Comparison of ENCODE assay signal across 19 cellular contexts in genomic region chr3:48687220-48687678, GRCh38. TPM values are rescaled to one million over a fixed set of nuclear protein-coding genes. Genes with fewer than 3 reads are reported as not detected.
A peak's percentile ranks its signal among the peaks of the same experiment; 100 is the strongest.
DNase-seq lines count a peak whose midpoint lies in the region; ATAC-seq, FAIRE-seq and TF ChIP-seq lines count a peak whose summit lies in the region.
"Had no signal": no experiment of that assay in that cellular context is flagged by ENCODE, and none has a peak within 500 bp of the region (broad histone marks: within the 10 kb centered on the region; RNA-seq: fewer than 3 reads in every experiment).

No MANE protein-coding gene starts in this region.

- H3K4me3 ChIP-seq in gastroesophageal sphincter (no peak overlapping the region), thoracic aorta (no peak overlapping the region)
- H3K4me3 ChIP-seq: A549, body of pancreas, pancreas had no signal

- H3K4me1 ChIP-seq in gastroesophageal sphincter (peaks cover 0 to 59% (median 22%) of the 10 kb centered on the region in 3 donors), thoracic aorta (ENCODE audit: control insufficient read depth in 1 of 2, low read depth in 2 of 2) (peaks cover 21 to 39% of the 10 kb centered on the region in 2 donors)

- 0 to 13% methylated on average over 1 of the region's 3 CpGs for WGBS in gastroesophageal sphincter (ENCODE audit: low coverage in 1 of 2), 2 donors

- DNase-seq in activated CD8-positive, alpha-beta memory T cell treated with anti-CD3 and anti-CD28 coated beads, Interleukin-2, amount 10 ng/mL, durations not matched to agents 7 days and 5 days = no peak
- DNase-seq in activated CD8-positive, alpha-beta memory T cell treated with anti-CD3 and anti-CD28 coated beads, Interleukin-2, amount 50 U/mL, for 4 hours = no peak
- DNase-seq in RWPE1 (ENCODE audit: low spot score) = no peak
- no peak for DNase-seq in thoracic aorta (ENCODE audit: low spot score)
- no peak for DNase-seq in activated gamma-delta T cell (lab: John Stamatoyannopoulos, UW)
- no peak for DNase-seq in CD1c-positive myeloid dendritic cell (ENCODE audit: extremely low spot score)
- no peak for DNase-seq in HTR-8/SVneo (ENCODE audit: insufficient read length, low spot score)
- DNase-seq: activated CD4-positive, alpha-beta memory T cell treated with anti-CD3 and anti-CD28 coated beads for 36 hours; activated T-cell treated with anti-CD3 and anti-CD28 coated beads, Interleukin-2, amount 50 U/mL, for 48 hours; body of pancreas; CD4-positive, CD25-positive, alpha-beta regulatory T cell; MV-4-11; NCI-H1930; pancreas; stimulated activated CD4-positive, alpha-beta T cell treated with anti-CD3 and anti-CD28 coated beads, Interleukin-4, amount 100 ng/mL, for 1 hour; SW 1271 had no signal

- H3K27me3 ChIP-seq in gastroesophageal sphincter (no peaks in the 10 kb centered on the region), thoracic aorta (replicated peaks; ENCODE audit: insufficient read depth) (no peaks in the 10 kb centered on the region)
- H3K27me3 ChIP-seq: body of pancreas, pancreas had no signal

- H3K27ac Mint-ChIP-seq in activated CD8-positive, alpha-beta memory T cell treated with anti-CD3 and anti-CD28 coated beads, Interleukin-2, amount 10 ng/mL, durations not matched to agents 7 days and 5 days = peak overlapping the region; percentile 8
- H3K27ac Mint-ChIP-seq: activated CD4-positive, alpha-beta memory T cell treated with anti-CD3 and anti-CD28 coated beads for 36 hours had no signal

- POLR2A ChIA-PET in RWPE1 (lab: Yijun Ruan, JAX; ENCODE audit: low non-redundant PET) = no interaction called here

- TF ChIP-seq POLR2A in gastroesophageal sphincter (IDR thresholded peaks at IDR 0.05) = no peak

- H3K4me1 Mint-ChIP-seq in activated CD8-positive, alpha-beta memory T cell treated with anti-CD3 and anti-CD28 coated beads, Interleukin-2, amount 10 ng/mL, durations not matched to agents 7 days and 5 days = peaks cover 24% of the 10 kb centered on the region

- peak overlapping the region; percentile 85 for H3K27ac ChIP-seq in RWPE1
- H3K27ac ChIP-seq in gastroesophageal sphincter = peak overlapping the region in 3 of 4 donors; percentile 35 to 86 (median 66)
- H3K27ac ChIP-seq in thoracic aorta = peak overlapping the region; percentile 41 to 45
- H3K27ac ChIP-seq: A549, body of pancreas, pancreas had no signal

- H3K9me3 ChIP-seq in gastroesophageal sphincter (no peaks in the 10 kb centered on the region), thoracic aorta (no peaks in the 10 kb centered on the region)
- H3K9me3 ChIP-seq: A549, body of pancreas, pancreas had no signal

- no peaks in the 10 kb centered on the region for H3K9me3 Mint-ChIP-seq in activated CD8-positive, alpha-beta memory T cell treated with anti-CD3 and anti-CD28 coated beads, Interleukin-2, amount 10 ng/mL, durations not matched to agents 7 days and 5 days (ENCODE audit: low read depth)
- H3K9me3 Mint-ChIP-seq: activated CD4-positive, alpha-beta memory T cell treated with anti-CD3 and anti-CD28 coated beads for 36 hours; activated naive CD4-positive, alpha-beta T cell treated with anti-CD3 and anti-CD28 coated beads, Interleukin-2, amount 50 U/mL, for 72 hours; CD4-positive, CD25-positive, alpha-beta regulatory T cell had no signal

- H3K36me3 ChIP-seq in gastroesophageal sphincter = peaks cover 0 to 57% of the 10 kb centered on the region in 2 donors
- H3K36me3 ChIP-seq in thoracic aorta = peaks cover 38% of the 10 kb centered on the region

- CTCF ChIA-PET in activated CD8-positive, alpha-beta memory T cell treated with anti-CD3 and anti-CD28 coated beads, Interleukin-2, amount 10 ng/mL, durations not matched to agents 7 days and 5 days (lab: Charles Lee) = interaction anchor here (1.0 to 2.0 kb wide), 8 partner anchors 19 to 406 kb away, joined by 4 to 14 read pairs (median 6); partner anchors contain the start of genes CELSR3, QRICH1 and UQCRC1
- CTCF ChIA-PET in RWPE1 (lab: Yijun Ruan, JAX) = no interaction called here

- no peak for ATAC-seq in activated CD8-positive, alpha-beta memory T cell treated with anti-CD3 and anti-CD28 coated beads, Interleukin-2, amount 10 ng/mL, durations not matched to agents 7 days and 5 days
- ATAC-seq in gastroesophageal sphincter = no peak
- ATAC-seq in thoracic aorta (ENCODE audit: insufficient number of reproducible peaks, low FRiP score, low read depth) = no peak
- ATAC-seq: activated naive CD4-positive, alpha-beta T cell treated with anti-CD3 and anti-CD28 coated beads, Interleukin-2, amount 50 U/mL, for 72 hours; body of pancreas; pancreas had no signal

- TF ChIP-seq EP300 in gastroesophageal sphincter (IDR thresholded peaks at IDR 0.05) = no peak

- TF ChIP-seq CTCF in RWPE1 (conservative IDR thresholded peaks at IDR 0.05; ENCODE audit: low read depth) (no peak), gastroesophageal sphincter (IDR thresholded peaks at IDR 0.05) (no peak), thoracic aorta (IDR thresholded peaks at IDR 0.05) (no peak)

- no peak for FAIRE-seq in HTR-8/SVneo (lab: Jason Lieb, UNC)
- FAIRE-seq: A549, pancreas had no signal

- no peaks in the 10 kb centered on the region for H3K27me3 Mint-ChIP-seq in activated CD8-positive, alpha-beta memory T cell treated with anti-CD3 and anti-CD28 coated beads, Interleukin-2, amount 10 ng/mL, durations not matched to agents 7 days and 5 days
- H3K27me3 Mint-ChIP-seq: activated CD4-positive, alpha-beta memory T cell treated with anti-CD3 and anti-CD28 coated beads for 36 hours; CD4-positive, CD25-positive, alpha-beta regulatory T cell had no signal

- H3K36me3 Mint-ChIP-seq in activated CD8-positive, alpha-beta memory T cell treated with anti-CD3 and anti-CD28 coated beads, Interleukin-2, amount 10 ng/mL, durations not matched to agents 7 days and 5 days = peaks cover 26% of the 10 kb centered on the region

- H3K4me3 Mint-ChIP-seq in activated CD8-positive, alpha-beta memory T cell treated with anti-CD3 and anti-CD28 coated beads, Interleukin-2, amount 10 ng/mL, durations not matched to agents 7 days and 5 days = no peak overlapping the region

RNA-seq across cellular contexts. Expression of gene NCKIPSD, which starts 1.5 kb away (rescaled TPM):
- total RNA-seq in activated CD8-positive, alpha-beta memory T cell treated with anti-CD3 and anti-CD28 coated beads, Interleukin-2, amount 10 ng/mL, durations not matched to agents 7 days and 5 days = 10 to 100 TPM; 33.4 to 43.0 TPM
- total RNA-seq in gastroesophageal sphincter (10 to 100 TPM; 19.0 to 32.5 (median 21.1) TPM), thoracic aorta (100 to 1,000 TPM in 1 of 2 donors, 10 to 100 TPM in 1; 59.6 to 101 TPM)

RNA-seq across cellular contexts. Expression of gene CELSR3, which starts 24.6 kb away (rescaled TPM):
- 10 to 100 TPM; 20.9 to 24.0 TPM for total RNA-seq in activated CD8-positive, alpha-beta memory T cell treated with anti-CD3 and anti-CD28 coated beads, Interleukin-2, amount 10 ng/mL, durations not matched to agents 7 days and 5 days
- total RNA-seq in gastroesophageal sphincter (1 to 10 TPM in 1 of 4 donors, under 1 TPM in 3; 0.40 to 1.0 (median 0.66) TPM), thoracic aorta (1 to 10 TPM; 1.3 to 3.0 TPM)

RNA-seq across cellular contexts. Expression of gene IP6K2, which starts 29.8 kb away (rescaled TPM):
- total RNA-seq in activated CD8-positive, alpha-beta memory T cell treated with anti-CD3 and anti-CD28 coated beads, Interleukin-2, amount 10 ng/mL, durations not matched to agents 7 days and 5 days = 10 to 100 TPM; 65.3 to 69.7 TPM
- total RNA-seq in gastroesophageal sphincter = 10 to 100 TPM; 44.5 to 52.8 (median 48.1) TPM
- 10 to 100 TPM; 38.3 to 90.7 TPM for total RNA-seq in thoracic aorta

RNA-seq across cellular contexts. Expression of gene SLC26A6, which starts 52.0 kb away (rescaled TPM):
- total RNA-seq in activated CD8-positive, alpha-beta memory T cell treated with anti-CD3 and anti-CD28 coated beads, Interleukin-2, amount 10 ng/mL, durations not matched to agents 7 days and 5 days = 10 to 100 TPM; 44.9 to 59.0 TPM
- total RNA-seq in gastroesophageal sphincter (10 to 100 TPM in 2 of 4 donors, 1 to 10 TPM in 2; 7.4 to 21.8 (median 10.7) TPM), thoracic aorta (100 to 1,000 TPM in 1 of 2 donors, 10 to 100 TPM in 1; 93.9 to 102 TPM)

Comparison
In these comparisons a context has a peak if more than half of its experiments do, and no peak if none do; other contexts are left out.
1. RNA of gene CELSR3, which starts 24.6 kb away (total RNA-seq): 20.9 to 24.0 TPM in activated CD8-positive, alpha-beta memory T cell treated with anti-CD3 and anti-CD28 coated beads, Interleukin-2, amount 10 ng/mL, durations not matched to agents 7 days and 5 days; 1.3 to 3.0 TPM in thoracic aorta and 0.40 to 1.0 TPM in gastroesophageal sphincter; every median in the first group is over 4 times any median in the second.
2. Peak in every context shown above with its lines, with median percentiles within 50 percentile points of each other: H3K27ac ChIP-seq.